In the genomic region with DNA sequence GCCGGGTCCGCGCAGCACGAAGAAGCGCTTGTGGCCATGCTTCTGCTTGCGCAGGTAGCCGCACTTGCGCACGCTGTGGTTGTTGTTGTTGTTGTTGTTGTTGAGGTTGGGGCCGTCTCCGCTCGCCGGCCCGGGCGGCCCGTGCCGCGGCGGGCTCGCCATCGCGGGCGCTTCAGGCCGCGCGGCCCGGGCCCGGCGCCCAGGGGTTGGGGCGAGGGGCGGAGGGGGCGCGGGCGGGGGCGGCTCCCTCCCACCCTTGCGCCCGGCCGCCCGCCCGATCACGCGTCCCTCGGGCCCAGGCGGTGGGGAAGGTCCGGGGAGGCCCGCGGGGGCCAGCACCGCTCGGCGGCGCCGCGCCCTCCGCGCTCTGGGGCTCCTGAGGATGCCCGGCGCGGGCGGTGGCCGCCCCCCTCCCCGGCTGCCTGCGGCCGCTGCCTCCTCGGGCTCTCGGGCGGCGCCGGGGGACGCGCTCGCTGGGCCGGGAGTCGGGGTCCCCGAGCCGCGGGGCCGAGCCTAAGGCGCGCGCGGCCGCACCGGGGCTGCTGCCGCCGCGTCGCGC, we compare ENCODE assay signal across 8 cellular contexts. TPM values are rescaled to one million over a fixed set of nuclear protein-coding genes. Genes with fewer than 3 reads are reported as not detected.
DNase-seq lines count a peak whose midpoint lies in the region; TF ChIP-seq lines count a peak whose summit lies in the region.

No MANE protein-coding gene starts in this region.

- H3K14ac ChIP-seq in H9 (ENCODE audit: insufficient read depth, low read length) = peak overlapping the region; percentile 89

- no peak overlapping the region for H2BK12ac ChIP-seq in H9 (ENCODE audit: insufficient read length, low read depth, low read length)

- no peaks in the 10 kb centered on the region for H3K9me3 Mint-ChIP-seq in H9

- TF ChIP-seq CTCF in H9 (conservative IDR thresholded peaks at IDR 0.05) (no peak), esophagus squamous epithelium (IDR thresholded peaks at IDR 0.05) (no peak), prostate gland (IDR thresholded peaks at IDR 0.05) (no peak)

- H3K36me3 Mint-ChIP-seq in H9 (ENCODE audit: insufficient read depth in 1 of 3, low read depth in 3 of 3) = peaks cover 8 to 16% (median 12%) of the 10 kb centered on the region in 3 experiments; a peak in 6 of 7 replicates

- WGBS in H9 (ENCODE audit: extremely low coverage, insufficient read length, low lambda C conversion rate) = no CpG with 5 or more reads among the region's 88 CpGs
- WGBS in esophagus squamous epithelium, 2 donors = no CpG with 5 or more reads among the region's 88 CpGs
- 1% methylated on average over 14 of the region's 88 CpGs for WGBS in prostate gland

- no peaks in the 10 kb centered on the region for H3K79me1 ChIP-seq in H9 (ENCODE audit: insufficient read depth, low read depth, low read length, poor library complexity, severe bottlenecking)

- no peak overlapping the region for H2BK5ac ChIP-seq in H9 (ENCODE audit: insufficient read length, low read length)

- no peak overlapping the region for H3T11ph ChIP-seq in H9 (ENCODE audit: low read length)

- no peak overlapping the region for H3K23ac ChIP-seq in H9 (ENCODE audit: insufficient read length, low read depth, low read length)

- no peak overlapping the region for H2AK5ac ChIP-seq in H9 (ENCODE audit: insufficient read length, low read length)

- no peak overlapping the region for H4K91ac ChIP-seq in H9 (ENCODE audit: insufficient read length, low read depth, low read length)

- no peak overlapping the region for H3K4ac ChIP-seq in H9 (ENCODE audit: low read depth, low read length)

- peak overlapping the region; percentile 65 to 81 for H3K4me3 Mint-ChIP-seq in H9

- H3K23me2 ChIP-seq in H9 (ENCODE audit: insufficient read length, low read depth, low read length, poor library complexity, severe bottlenecking) = peaks cover 21% of the 10 kb centered on the region

- H3K4me1 ChIP-seq in H9 (ENCODE audit: insufficient read depth, low read length) = 0 out of 2 replicates have a peak, but pooled peaks cover under 1% of the 10 kb centered on the region
- no peaks in the 10 kb centered on the region; the same call in 1 of the 2 replicates for H3K4me1 ChIP-seq in SJCRH30
- peaks cover 7 to 64% (median 25%) of the 10 kb centered on the region in 3 donors for H3K4me1 ChIP-seq in esophagus squamous epithelium
- peaks cover 11% of the 10 kb centered on the region for H3K4me1 ChIP-seq in prostate gland (replicated peaks)

- no peak overlapping the region for H2AFZ ChIP-seq in H9 (ENCODE audit: low read length)

- peaks cover 15% of the 10 kb centered on the region for H3K27me3 Mint-ChIP-seq in H9 (ENCODE audit: low read depth)

- no peak overlapping the region for H3K56ac ChIP-seq in H9 (ENCODE audit: insufficient read length, low read depth, low read length)

- H3K18ac ChIP-seq in H9 (ENCODE audit: insufficient read length, low read depth, low read length) = no peak overlapping the region

- H4K5ac ChIP-seq in H9 (ENCODE audit: insufficient read length, low read depth, low read length) = no peak overlapping the region

- H3K27ac Mint-ChIP-seq in H9 = no peak overlapping the region

- H3K9ac ChIP-seq in H9 (ENCODE audit: extremely low read depth, insufficient read length, low read length) = peak overlapping the region; percentile 41

- H3K4me3 ChIP-seq in SJCRH30 (peak overlapping the region; percentile 96), esophagus squamous epithelium (peak overlapping the region; percentile 60 to 90 (median 76)), prostate gland (peak overlapping the region; percentile 70 to 96)

- TF ChIP-seq POLR2A in esophagus squamous epithelium (IDR thresholded peaks at IDR 0.05) (no peak), prostate gland (IDR thresholded peaks at IDR 0.05) (no peak)

- H2BK120ac ChIP-seq in H9 (ENCODE audit: low read depth, low read length, poor library complexity, severe bottlenecking) = no peak overlapping the region

- no peak overlapping the region for H2BK15ac ChIP-seq in H9 (ENCODE audit: low read depth, low read length)

- intact Hi-C loops in esophagus squamous epithelium (cut with DNase I) (no loop called here), prostate gland (cut with DNase I) (loop anchor here (2.0 to 10.0 kb wide), 5 partner anchors 86 to 641 kb away; no protein-coding TSS in a partner anchor)

- H3K27me3 ChIP-seq in H9 (ENCODE audit: insufficient read depth, low read length) (no peaks in the 10 kb centered on the region), SJCRH30 (no peaks in the 10 kb centered on the region), esophagus squamous epithelium (peaks cover 0 to 15% (median 0%) of the 10 kb centered on the region in 4 donors), prostate gland (replicated peaks; ENCODE audit: insufficient read depth) (no peaks in the 10 kb centered on the region)

- peak overlapping the region; percentile 92 for H3K4me2 ChIP-seq in H9 (ENCODE audit: insufficient read depth, insufficient read length, low read length)

- no peaks in the 10 kb centered on the region; the same call in 1 of the 2 replicates for H3K79me2 ChIP-seq in H9 (ENCODE audit: insufficient read depth, low read length)

- no peak overlapping the region for H4K8ac ChIP-seq in H9 (replicated peaks; ENCODE audit: insufficient read length, low read depth, low read length)

- no peak overlapping the region for H2BK20ac ChIP-seq in H9 (ENCODE audit: low read depth, low read length, poor library complexity, severe bottlenecking)

- H3K27ac ChIP-seq in H9 (ENCODE audit: insufficient read length, low read depth, low read length) = no peak overlapping the region
- no peak overlapping the region for H3K27ac ChIP-seq in SJCRH30
- peak overlapping the region; percentile 80 to 99 (median 90) for H3K27ac ChIP-seq in esophagus squamous epithelium
- H3K27ac ChIP-seq in prostate gland = peak overlapping the region; percentile 84 to 97

- no peaks in the 10 kb centered on the region for H3K36me3 ChIP-seq in SJCRH30
- H3K36me3 ChIP-seq in esophagus squamous epithelium = peaks cover 10 to 31% (median 16%) of the 10 kb centered on the region in 3 donors
- peaks cover 9 to 22% of the 10 kb centered on the region in 2 donors for H3K36me3 ChIP-seq in prostate gland

- H3K4me1 Mint-ChIP-seq in H9 = peaks cover 11 to 23% of the 10 kb centered on the region in 2 experiments

- DNase-seq in NCI-H1417 (lab: John Stamatoyannopoulos, UW) (peak in 2 of 3 experiments; percentile 64 to 89), NCI-H1417 treated with DMSO at 0.1 percent for 48 hours (lab: John Stamatoyannopoulos, UW) (no peak), H9 (no peak), SJCRH30 (no peak), esophagus squamous epithelium (lab: John Stamatoyannopoulos, UW) (no peak), prostate gland (ENCODE audit: low spot score) (no peak), NCI-H1694 treated with DMSO at 0.1 percent for 48 hours (lab: John Stamatoyannopoulos, UW) (no peak), globus pallidus (ENCODE audit: low spot score) (no peak)

- peaks cover 4% of the 10 kb centered on the region for H4K20me1 ChIP-seq in H9 (ENCODE audit: control insufficient read depth, insufficient read depth, insufficient read length)

- H3K9me3 ChIP-seq in H9 (ENCODE audit: control insufficient read depth, low read depth, low read length) (no peaks in the 10 kb centered on the region), SJCRH30 (replicated peaks) (no peaks in the 10 kb centered on the region), esophagus squamous epithelium (no peaks in the 10 kb centered on the region), prostate gland (no peaks in the 10 kb centered on the region)

RNA-seq across cellular contexts. Expression of gene IRS2, which starts 0.4 kb away (rescaled TPM):
- total RNA-seq in H9 (2021) (10.0 and 10.1 TPM in 2 replicates), esophagus squamous epithelium (10 to 100 TPM in 1 of 4 donors, 1 to 10 TPM in 3; 5.0 to 24.6 (median 7.5) TPM), prostate gland (10 to 100 TPM; 43.5 to 54.8 TPM)
- total RNA-seq in SJCRH30 (2014; rRNA removed; shearing (Covaris generic)) = 2.2 TPM in 2 replicates

Comparison
In these comparisons a context has a peak if more than half of its experiments do, and no peak if none do; other contexts are left out.
1. DNase-seq: peak in NCI-H1417 (2 of 3); none in NCI-H1417 treated with DMSO at 0.1 percent for 48 hours (single experiment), H9 (single experiment), SJCRH30 (0 of 2), esophagus squamous epithelium (single experiment), prostate gland (single experiment), NCI-H1694 treated with DMSO at 0.1 percent for 48 hours (single experiment) and globus pallidus (single experiment).
2. H3K27ac ChIP-seq: peak in esophagus squamous epithelium (4 of 4) and prostate gland (2 of 2); none in H9 (single experiment) and SJCRH30 (single experiment).
3. Peak in every context shown above with its lines, with median percentiles within 50 percentile points of each other: H3K4me3 ChIP-seq.